23 cellular contexts compared by ENCODE assay signal in genomic region chr9:98558575-98558974, GRCh38.
DNase-seq lines count a peak whose midpoint lies in the region; ATAC-seq and TF ChIP-seq lines count a peak whose summit lies in the region.
"Had no signal": no experiment of that assay in that cellular context is flagged by ENCODE, and none has a peak within 500 bp of the region (broad histone marks: within the 10 kb centered on the region; RNA-seq: fewer than 3 reads in every experiment).

No MANE protein-coding gene starts in this region.

- WGBS in suprapubic skin = 56% methylated on average over 3 of the region's 3 CpGs
- 45 to 68% methylated on average over 3 of the region's 3 CpGs for WGBS in testis, 2 donors

- no peaks in the 10 kb centered on the region for H3K9me3 ChIP-seq in left ventricle myocardium inferior (replicated peaks)
- H3K9me3 ChIP-seq in suprapubic skin = no peaks in the 10 kb centered on the region
- no peaks in the 10 kb centered on the region for H3K9me3 ChIP-seq in testis
- H3K9me3 ChIP-seq: A549, neutrophil, SK-N-SH had no signal

- TF ChIP-seq POLR2A in suprapubic skin (IDR thresholded peaks at IDR 0.05) = no peak
- no peak for TF ChIP-seq POLR2A in testis (IDR thresholded peaks at IDR 0.05)

- no peak for TF ChIP-seq EP300 in suprapubic skin (IDR thresholded peaks at IDR 0.05)

- intact Hi-C loops in Right ventricle myocardium inferior (cut with DNase I) (no loop called here), left ventricle myocardium inferior (cut with micrococcal nuclease) (no loop called here), testis (cut with DNase I; ENCODE audit: low total_unique reads) (no loop called here)

- H3K4me1 Mint-ChIP-seq in mesothelial cell of epicardium = no peaks in the 10 kb centered on the region
- H3K4me1 Mint-ChIP-seq: activated naive CD4-positive, alpha-beta T cell treated with anti-CD3 and anti-CD28 coated beads, Interleukin-2, amount 10 ng/mL, durations not matched to agents 7 days and 5 days had no signal

- DNase-seq in Right ventricle myocardium inferior (ENCODE audit: missing footprints) (no peak), left ventricle myocardium inferior (no peak), SK-MEL-5 (ENCODE audit: low read depth, low spot score) (peak; percentile 74), fibroblast of mammary gland (ENCODE audit: low read depth) (peak; percentile 42), stromal cell of bone marrow (ENCODE audit: low read depth) (peak; percentile 19), suprapubic skin (ENCODE audit: low spot score in 2 of 2) (no peak), testis (no peak), mesothelial cell of epicardium (ENCODE audit: low spot score in 2 of 2, unreplicated experiment in 2 of 2) (no peak)
- DNase-seq: activated CD4-positive, CD25-positive, alpha-beta regulatory T cell; activated CD8-positive, alpha-beta T cell treated with anti-CD3 and anti-CD28 coated beads, Interleukin-2, amount 10 ng/mL, durations not matched to agents 7 days and 5 days; activated naive CD4-positive, alpha-beta T cell treated with anti-CD3 and anti-CD28 coated beads, Interleukin-2, amount 10 ng/mL, durations not matched to agents 7 days and 5 days; activated T-cell treated with anti-CD3 and anti-CD28 coated beads, Interleukin-2, amount 50 U/mL, for 4 hours; cerebellar nuclear complex; effector CD8-positive, alpha-beta T cell; GDM1; HFFc6; NCI-H2029; SK-N-SH had no signal

- peaks cover 6% of the 10 kb centered on the region for H3K27me3 Mint-ChIP-seq in mesothelial cell of epicardium (ENCODE audit: low read depth)

- no peaks in the 10 kb centered on the region for H3K36me3 Mint-ChIP-seq in mesothelial cell of epicardium
- H3K36me3 Mint-ChIP-seq: activated naive CD4-positive, alpha-beta T cell treated with anti-CD3 and anti-CD28 coated beads, Interleukin-2, amount 10 ng/mL, durations not matched to agents 7 days and 5 days had no signal

- H3K4me3 ChIP-seq in left ventricle myocardium inferior (no peak overlapping the region), fibroblast of mammary gland (ENCODE audit: control insufficient read depth, low read depth, low read length) (no peak overlapping the region), suprapubic skin (no peak overlapping the region), testis (no peak overlapping the region)
- H3K4me3 ChIP-seq: A549 had no signal

- TF ChIP-seq CTCF in left ventricle myocardium inferior (IDR thresholded peaks at IDR 0.05; ENCODE audit: borderline replicate concordance) (no peak), fibroblast of mammary gland (conservative IDR thresholded peaks at IDR 0.05; ENCODE audit: control insufficient read depth, insufficient read depth, low read depth, low read length) (no peak), suprapubic skin (IDR thresholded peaks at IDR 0.05) (no peak), testis (IDR thresholded peaks at IDR 0.05) (no peak), mesothelial cell of epicardium (IDR thresholded peaks at IDR 0.05; ENCODE audit: unreplicated experiment) (no peak)

- H3K27ac ChIP-seq in left ventricle myocardium inferior (replicated peaks) (no peak overlapping the region), suprapubic skin (no peak overlapping the region), testis (no peak overlapping the region)
- H3K27ac ChIP-seq: A549, C4-2B, KMS-11, neutrophil had no signal

- H3K27ac Mint-ChIP-seq in mesothelial cell of epicardium = no peak overlapping the region
- H3K27ac Mint-ChIP-seq: activated CD8-positive, alpha-beta T cell treated with anti-CD3 and anti-CD28 coated beads, Interleukin-2, amount 10 ng/mL, durations not matched to agents 7 days and 5 days; activated naive CD4-positive, alpha-beta T cell treated with anti-CD3 and anti-CD28 coated beads, Interleukin-2, amount 10 ng/mL, durations not matched to agents 7 days and 5 days; HFFc6 had no signal

- in situ Hi-C loops in SK-MEL-5 (cut with HindIII; ENCODE audit: low pct_unique_long_range_greater_than_20kb, low sequenced_read_pairs) = no loop called here

- H3K27me3 ChIP-seq in left ventricle myocardium inferior (ENCODE audit: low read depth) (peaks cover 14% of the 10 kb centered on the region), suprapubic skin (no peaks in the 10 kb centered on the region), testis (no peaks in the 10 kb centered on the region)

- peak; percentile 75 for ATAC-seq in Right ventricle myocardium inferior
- ATAC-seq: A549; activated CD8-positive, alpha-beta T cell treated with anti-CD3 and anti-CD28 coated beads, Interleukin-2, amount 10 ng/mL, durations not matched to agents 7 days and 5 days; activated T-cell treated with anti-CD3 and anti-CD28 coated beads, Interleukin-2, amount 50 U/mL, for 4 hours; Panc1 had no signal

- H3K4me1 ChIP-seq in left ventricle myocardium inferior (peaks cover 8% of the 10 kb centered on the region), suprapubic skin (no peaks in the 10 kb centered on the region), testis (no peaks in the 10 kb centered on the region)
- H3K4me1 ChIP-seq: A549 had no signal

- H3K4me3 Mint-ChIP-seq in mesothelial cell of epicardium = no peak overlapping the region
- H3K4me3 Mint-ChIP-seq: activated CD8-positive, alpha-beta T cell treated with anti-CD3 and anti-CD28 coated beads, Interleukin-2, amount 10 ng/mL, durations not matched to agents 7 days and 5 days; activated naive CD4-positive, alpha-beta T cell treated with anti-CD3 and anti-CD28 coated beads, Interleukin-2, amount 10 ng/mL, durations not matched to agents 7 days and 5 days; activated T-cell treated with anti-CD3 and anti-CD28 coated beads, Interleukin-2, amount 50 U/mL, for 4 hours; HFFc6 had no signal

- H3K9me3 Mint-ChIP-seq in mesothelial cell of epicardium = no peaks in the 10 kb centered on the region
- H3K9me3 Mint-ChIP-seq: activated naive CD4-positive, alpha-beta T cell treated with anti-CD3 and anti-CD28 coated beads, Interleukin-2, amount 10 ng/mL, durations not matched to agents 7 days and 5 days; activated T-cell treated with anti-CD3 and anti-CD28 coated beads, Interleukin-2, amount 50 U/mL, for 4 hours; HFFc6 had no signal

- H3K36me3 ChIP-seq in left ventricle myocardium inferior (no peaks in the 10 kb centered on the region), suprapubic skin (no peaks in the 10 kb centered on the region), testis (ENCODE audit: low read depth, missing control alignments) (no peaks in the 10 kb centered on the region)
- H3K36me3 ChIP-seq: neutrophil had no signal

Comparison
In these comparisons a context has a peak if more than half of its experiments do, and no peak if none do; other contexts are left out.
1. DNase-seq: peak in SK-MEL-5 (single experiment), fibroblast of mammary gland (single experiment) and stromal cell of bone marrow (single experiment); none in Right ventricle myocardium inferior (single experiment), left ventricle myocardium inferior (single experiment), suprapubic skin (0 of 2), testis (single experiment) and mesothelial cell of epicardium (0 of 2).